ENCODE assay signal across 1 cellular context in genomic region chr2:130873700-130874346, GRCh38.
TF ChIP-seq lines count a peak whose summit lies in the region.

No MANE protein-coding gene starts in this region.

TF ChIP-seq in HepG2, 621 proteins besides CTCF, POLR2A, EP300 and RAD21 (continued from another document):
- TF ChIP-seq ZHX1 (CRISPR knock-in tag; IDR thresholded peaks at IDR 0.05; ENCODE audit: low read depth) (no peak), ELF1 (CRISPR knock-in tag; IDR thresholded peaks at IDR 0.05) (peak; percentile 64), BORCS8-MEF2B (CRISPR knock-in tag; IDR thresholded peaks at IDR 0.05) (peak; percentile 43; the same call in 1 of the 2 replicates), GABPB1 (CRISPR knock-in tag; IDR thresholded peaks at IDR 0.05) (peak; percentile 62; the same call in 1 of the 2 replicates), ZFX (CRISPR knock-in tag; IDR thresholded peaks at IDR 0.05; ENCODE audit: low read depth) (peak; percentile 25; the same call in 1 of the 2 replicates), ETV5 (CRISPR knock-in tag; IDR thresholded peaks at IDR 0.05; ENCODE audit: borderline replicate concordance) (peak; percentile 40; the same call in 1 of the 2 replicates), ZMYM2 (CRISPR knock-in tag; IDR thresholded peaks at IDR 0.05) (no peak), ZNF563 (CRISPR knock-in tag; IDR thresholded peaks at IDR 0.05) (no peak), IKZF1 (IDR thresholded peaks at IDR 0.05) (no peak), ZNF878 (CRISPR knock-in tag; IDR thresholded peaks at IDR 0.05) (no peak), GMEB1 (CRISPR knock-in tag; IDR thresholded peaks at IDR 0.05; ENCODE audit: borderline replicate concordance) (no peak), HNRNPL (IDR thresholded peaks at IDR 0.05; ENCODE audit: low read depth, low read length) (no peak), PREB (CRISPR knock-in tag; IDR thresholded peaks at IDR 0.05) (no peak), PRDM4 (CRISPR knock-in tag; IDR thresholded peaks at IDR 0.05; ENCODE audit: borderline replicate concordance) (no peak), GABPA (IDR thresholded peaks at IDR 0.05; ENCODE audit: low read depth, low read length) (no peak), GABPA (CRISPR knock-in tag; IDR thresholded peaks at IDR 0.05; ENCODE audit: low read depth) (peak; percentile 43; the same call in 1 of the 2 replicates), ZNF891 (CRISPR knock-in tag; IDR thresholded peaks at IDR 0.05) (no peak), TFDP2 (CRISPR knock-in tag; IDR thresholded peaks at IDR 0.05) (no peak), ZBTB7B (CRISPR knock-in tag; IDR thresholded peaks at IDR 0.05) (no peak), CCAR2 (optimal IDR thresholded peaks at IDR 0.05; ENCODE audit: low read depth, low read length) (no peak), E2F5 (CRISPR knock-in tag; conservative IDR thresholded peaks at IDR 0.05) (no peak), MXI1 (IDR thresholded peaks at IDR 0.05; ENCODE audit: borderline replicate concordance, low read depth, low read length) (no peak), TOE1 (CRISPR knock-in tag; IDR thresholded peaks at IDR 0.05) (no peak), STAG1 (CRISPR knock-in tag; IDR thresholded peaks at IDR 0.05) (peak; percentile 65), TEAD3 (CRISPR knock-in tag; optimal IDR thresholded peaks at IDR 0.05; ENCODE audit: borderline replicate concordance) (no peak), SMC3 (IDR thresholded peaks at IDR 0.05; ENCODE audit: low read length) (peak; percentile 92), ZNF274 (CRISPR knock-in tag; IDR thresholded peaks at IDR 0.05) (no peak), HDAC2 (CRISPR knock-in tag; IDR thresholded peaks at IDR 0.05) (no peak), TERF1 (CRISPR knock-in tag; IDR thresholded peaks at IDR 0.05) (no peak), ELF3 (CRISPR knock-in tag; IDR thresholded peaks at IDR 0.05) (peak; percentile 89), TFAP4 (IDR thresholded peaks at IDR 0.05; ENCODE audit: borderline replicate concordance, low read depth) (peak; percentile 90)
